In genomic region chr4:94918543-94918942, GRCh38 we compare ENCODE assay signal across 26 cellular contexts.
"Had no signal": no experiment of that assay in that cellular context is flagged by ENCODE, and none has a peak within 500 bp of the region (broad histone marks: within the 10 kb centered on the region; RNA-seq: fewer than 3 reads in every experiment).

No MANE protein-coding gene starts in this region.

- H3K9me3 ChIP-seq: colonic mucosa, gastrocnemius medialis had no signal

- H3K4me1 ChIP-seq: colonic mucosa, esophagus squamous epithelium, gastrocnemius medialis, heart right ventricle, left lung, lower lobe of right lung had no signal

- DNase-seq: colonic mucosa; cortex of kidney; effector CD8-positive, alpha-beta T cell; effector memory CD8-positive, alpha-beta T cell; endodermal cell; erythroblast; esophagus squamous epithelium; foreskin fibroblast; foreskin melanocyte; gastrocnemius medialis; glutamatergic neuron; head of caudate nucleus; heart right ventricle; hippocampal formation; left cardiac atrium; left lung; left ventricle myocardium superior; lower lobe of right lung; mesenchymal stem cell; mucosa of descending colon; naive B cell had no signal

- H3K27me3 ChIP-seq: colonic mucosa, esophagus squamous epithelium, gastrocnemius medialis, heart right ventricle, left lung had no signal

- ATAC-seq: effector memory CD8-positive, alpha-beta T cell; esophagus mucosa; gastrocnemius medialis; heart right ventricle; left cardiac atrium; left lung; left ventricle myocardium superior; lower lobe of right lung; mucosa of descending colon had no signal

- H3K4me3 ChIP-seq: colonic mucosa, esophagus squamous epithelium, gastrocnemius medialis, heart right ventricle, left lung, lower lobe of right lung, mucosa of descending colon had no signal

- H3K27ac ChIP-seq: colonic mucosa, epithelial cell of prostate, esophagus squamous epithelium, gastrocnemius medialis, heart right ventricle, left lung, lower lobe of right lung had no signal

- H3K36me3 ChIP-seq: colonic mucosa, esophagus squamous epithelium, gastrocnemius medialis, heart right ventricle, left lung, lower lobe of right lung had no signal

- FAIRE-seq: endometrium, islet of Langerhans, keratinocyte had no signal
